Comparison of ENCODE assay signal across 34 cellular contexts in the genomic region with DNA sequence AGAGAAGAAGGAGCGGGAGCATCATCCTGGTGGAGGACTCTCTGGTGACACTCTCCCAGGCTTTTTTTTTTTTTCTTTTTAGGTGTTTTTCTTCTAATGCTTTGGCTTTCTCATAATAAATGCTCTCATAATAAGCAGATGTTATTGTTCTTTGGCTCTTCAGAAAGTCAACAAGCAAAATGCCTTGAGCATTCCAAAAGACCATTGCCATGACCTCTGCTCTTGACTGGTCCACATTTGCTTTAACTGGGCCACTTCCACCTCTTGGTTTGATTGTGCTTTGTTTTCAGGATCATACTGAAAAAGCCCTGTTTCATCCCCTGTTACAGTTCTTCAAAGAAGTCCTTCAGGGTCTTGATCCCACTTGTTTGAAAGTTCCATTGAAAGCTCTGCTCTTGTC. TPM values are rescaled to one million over a fixed set of nuclear protein-coding genes. Genes with fewer than 3 reads are reported as not detected.
"Had no signal": no experiment of that assay in that cellular context is flagged by ENCODE, and none has a peak within 500 bp of the region (broad histone marks: within the 10 kb centered on the region; RNA-seq: fewer than 3 reads in every experiment).

No MANE protein-coding gene starts in this region.

- ATAC-seq: activated CD4-positive, CD25-positive, alpha-beta regulatory T cell treated with anti-CD3 and anti-CD28 coated beads, Interleukin-2, amount 50 U/mL, for 24 hours; activated CD8-positive, alpha-beta T cell treated with anti-CD3 and anti-CD28 coated beads for 36 hours; activated naive CD4-positive, alpha-beta T cell treated with anti-CD3 and anti-CD28 coated beads, Interleukin-2, amount 50 U/mL, for 72 hours; activated T-cell treated with anti-CD3 and anti-CD28 coated beads, Interleukin-2, amount 50 U/mL, for 4 hours; activated T-helper 17 cell treated with anti-CD3 and anti-CD28 coated beads, Interleukin-2, amount 50 U/mL, for 72 hours; effector memory CD8-positive, alpha-beta T cell; T-helper 17 cell had no signal

- H3K27ac Mint-ChIP-seq: activated B cell treated with CpG ODN at 0.5 μM for 24 hours; activated CD8-positive, alpha-beta T cell treated with anti-CD3 and anti-CD28 coated beads for 36 hours; activated naive CD4-positive, alpha-beta T cell treated with anti-CD3 and anti-CD28 coated beads for 36 hours; activated naive CD4-positive, alpha-beta T cell treated with anti-CD3 and anti-CD28 coated beads, Interleukin-2, amount 50 U/mL, for 72 hours; activated naive CD8-positive, alpha-beta T cell treated with anti-CD3 and anti-CD28 coated beads, Interleukin-2, amount 10 ng/mL, durations not matched to agents 7 days and 5 days; brain; T-helper 2 cell treated with Interferon-gamma antibody and Interleukin-4, amounts not matched to agents 5 μg/mL and 100 μg/mL, for 36 hours had no signal

- H3K36me3 Mint-ChIP-seq: brain had no signal

- DNase-seq: activated B cell treated with CpG ODN at 0.5 μM for 24 hours; activated CD4-positive, alpha-beta T cell treated with anti-CD3 and anti-CD28 coated beads for 48 hours; activated CD4-positive, alpha-beta T cell treated with anti-CD3 and anti-CD28 coated beads, Interleukin-2, amount 50 U/mL, for 1 hour; activated CD4-positive, alpha-beta T cell treated with anti-CD3 and anti-CD28 coated beads, Interleukin-2, amount 50 U/mL, for 48 hours; activated CD8-positive, alpha-beta memory T cell treated with anti-CD3 and anti-CD28 coated beads for 24 hours; activated CD8-positive, alpha-beta T cell treated with anti-CD3 and anti-CD28 coated beads for 36 hours; activated effector memory CD4-positive, alpha-beta T cell treated with Interleukin-2 at 50 U/mL for 16 hours; activated gamma-delta T cell treated with Interleukin-2 at 50 U/mL for 16 hours; activated naive CD4-positive, alpha-beta T cell treated with anti-CD3 and anti-CD28 coated beads for 36 hours; activated naive CD8-positive, alpha-beta T cell treated with anti-CD3 and anti-CD28 coated beads, Interleukin-2, amount 10 ng/mL, durations not matched to agents 7 days and 5 days; activated T-cell treated with anti-CD3 and anti-CD28 coated beads, Interleukin-2, amount 50 U/mL, for 4 hours; cortex of kidney; dermis blood vessel endothelial cell; effector CD4-positive, alpha-beta T cell; effector memory CD8-positive, alpha-beta T cell; erythroblast; foreskin fibroblast; head of caudate nucleus; T-helper 1 cell; T-helper 17 cell; T1000; WERI-Rb-1 had no signal

- H3K4me3 Mint-ChIP-seq: activated B cell treated with CpG ODN at 0.5 μM for 24 hours; activated CD8-positive, alpha-beta T cell treated with anti-CD3 and anti-CD28 coated beads for 36 hours; activated naive CD4-positive, alpha-beta T cell treated with anti-CD3 and anti-CD28 coated beads for 36 hours; activated naive CD8-positive, alpha-beta T cell treated with anti-CD3 and anti-CD28 coated beads, Interleukin-2, amount 10 ng/mL, durations not matched to agents 7 days and 5 days; activated T-cell treated with anti-CD3 and anti-CD28 coated beads, Interleukin-2, amount 50 U/mL, for 4 hours; activated T-helper 17 cell treated with anti-CD3 and anti-CD28 coated beads, Interleukin-2, amount 50 U/mL, for 72 hours; brain; central memory CD8-positive, alpha-beta T cell; effector memory CD8-positive, alpha-beta T cell; T-helper 17 cell; T-helper 2 cell treated with Interferon-gamma antibody and Interleukin-4, amounts not matched to agents 5 μg/mL and 100 μg/mL, for 36 hours had no signal

- H3K27me3 Mint-ChIP-seq: activated B cell treated with CpG ODN at 0.5 μM for 24 hours; activated CD8-positive, alpha-beta T cell treated with anti-CD3 and anti-CD28 coated beads for 36 hours; activated naive CD8-positive, alpha-beta T cell treated with anti-CD3 and anti-CD28 coated beads, Interleukin-2, amount 10 ng/mL, durations not matched to agents 7 days and 5 days; activated T-helper 17 cell treated with anti-CD3 and anti-CD28 coated beads, Interleukin-2, amount 50 U/mL, for 72 hours; central memory CD8-positive, alpha-beta T cell; effector memory CD8-positive, alpha-beta T cell; T-helper 17 cell had no signal

- H3K9me3 Mint-ChIP-seq: activated B cell treated with CpG ODN at 0.5 μM for 24 hours; activated CD8-positive, alpha-beta T cell treated with anti-CD3 and anti-CD28 coated beads for 36 hours; activated naive CD4-positive, alpha-beta T cell treated with anti-CD3 and anti-CD28 coated beads for 36 hours; activated naive CD4-positive, alpha-beta T cell treated with anti-CD3 and anti-CD28 coated beads, Interleukin-2, amount 50 U/mL, for 72 hours; activated naive CD8-positive, alpha-beta T cell treated with anti-CD3 and anti-CD28 coated beads, Interleukin-2, amount 10 ng/mL, durations not matched to agents 7 days and 5 days; activated T-cell treated with anti-CD3 and anti-CD28 coated beads, Interleukin-2, amount 50 U/mL, for 4 hours; activated T-helper 17 cell treated with anti-CD3 and anti-CD28 coated beads, Interleukin-2, amount 50 U/mL, for 72 hours; brain; central memory CD8-positive, alpha-beta T cell; effector memory CD8-positive, alpha-beta T cell had no signal

- FAIRE-seq: colon, frontal cortex had no signal

- H3K4me3 ChIP-seq: ascending aorta, breast epithelium, cardiac muscle cell, esophagus muscularis mucosa had no signal

RNA-seq across cellular contexts. Expression of a gene that starts 36.9 kb away (rescaled TPM):
- polyA plus RNA-seq: cardiac muscle cell had no signal
